ENCODE assay signal across 8 cellular contexts in the genomic region with DNA sequence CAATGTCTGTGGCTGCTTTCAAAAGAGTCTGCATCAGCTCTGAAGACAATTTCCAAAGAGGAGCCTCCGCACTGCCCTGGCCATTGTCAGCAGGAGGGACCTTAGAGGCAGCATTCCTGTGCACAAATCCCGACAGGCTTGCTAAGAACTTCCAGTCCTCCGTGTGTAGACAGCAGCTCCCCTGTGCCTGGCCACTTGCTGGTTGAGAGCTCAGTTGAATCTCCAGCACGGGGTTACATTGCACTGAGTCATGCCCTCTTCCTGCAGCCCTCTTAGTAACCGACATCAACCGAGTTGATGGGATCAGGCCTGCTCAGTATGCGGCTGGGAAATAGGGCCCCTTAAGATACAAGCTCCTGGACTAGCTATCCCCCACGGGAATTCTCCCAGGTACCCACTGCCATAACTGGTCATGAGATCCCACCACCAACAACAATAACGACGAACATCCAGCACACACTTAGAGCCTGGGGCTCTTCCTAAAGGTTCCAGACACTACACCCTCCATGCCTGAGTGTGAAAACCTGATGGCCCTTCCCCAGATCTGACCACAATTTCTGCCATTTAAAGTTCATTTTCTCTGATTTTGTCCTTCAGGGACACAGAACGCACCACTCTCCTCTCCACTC. TPM values are rescaled to one million over a fixed set of nuclear protein-coding genes. Genes with fewer than 3 reads are reported as not detected.
DNase-seq lines count a peak whose midpoint lies in the region; ATAC-seq, FAIRE-seq and TF ChIP-seq lines count a peak whose summit lies in the region.

No MANE protein-coding gene starts in this region.

- H3K9me3 Mint-ChIP-seq in CD4-positive, alpha-beta memory T cell = no peaks in the 10 kb centered on the region

- no peaks in the 10 kb centered on the region for H4K20me1 ChIP-seq in GM12878 (ENCODE audit: control insufficient read depth, insufficient read depth)

- no peak for TF ChIP-seq EP300 in GM12878 (IDR thresholded peaks at IDR 0.05; ENCODE audit: borderline replicate concordance in 1 of 2, control insufficient read depth in 1 of 2, low read depth in 2 of 2, low read length in 2 of 2)

- SMC1A ChIA-PET in GM12878 (lab: Charles Lee; ENCODE audit: uncharacterized antibody, unreplicated experiment) = interaction anchor here (0.6 to 1.5 kb wide), 6 partner anchors 30 to 644 kb away, joined by 3 to 6 read pairs (median 4); no protein-coding TSS in a partner anchor

- no peak overlapping the region for H3K9ac ChIP-seq in GM12878 (ENCODE audit: control insufficient read depth, insufficient read depth, low read length)

- H3K79me2 ChIP-seq in GM12878 (ENCODE audit: control insufficient read depth, insufficient read depth, low read length) = no peaks in the 10 kb centered on the region

- no peak for TF ChIP-seq POLR2A in GM12878 (IDR thresholded peaks at IDR 0.05; ENCODE audit: low read depth, low read length)

- TF ChIP-seq RAD21 in GM12878 (IDR thresholded peaks at IDR 0.05; ENCODE audit: insufficient read depth, low read depth, low read length) = no peak

- FAIRE-seq in GM12878 (lab: Jason Lieb, UNC) = no peak

- in situ Hi-C loops in GM12878 (cut with MboI) = loop anchor here (5.0 to 10.0 kb wide), 2 partner anchors 80 to 643 kb away; a partner anchor contains a TSS

- peaks cover 5% of the 10 kb centered on the region for H3K27me3 ChIP-seq in CD4-positive, alpha-beta memory T cell (ENCODE audit: insufficient read depth, low read length)
- H3K27me3 ChIP-seq in MG63 (no peaks in the 10 kb centered on the region), GM12878 (replicated peaks in 1 of 2; ENCODE audit: control insufficient read depth in 2 of 2, insufficient read depth in 2 of 2, low read length in 1 of 2) (no peaks in the 10 kb centered on the region)

- TF ChIP-seq CTCF in GM12878 (IDR thresholded peaks at IDR 0.05 in 2 of 3, conservative IDR thresholded peaks at IDR 0.05 in 1 of 3; ENCODE audit: control insufficient read depth in 2 of 3, extremely low read depth in 1 of 3, insufficient read depth in 1 of 3, low read depth in 3 of 3, low read length in 3 of 3) = no peak

- no peaks in the 10 kb centered on the region for H3K36me3 Mint-ChIP-seq in CD4-positive, alpha-beta memory T cell

- RAD21 ChIA-PET in GM12878 (lab: Charles Lee; ENCODE audit: unreplicated experiment) = interaction anchor here (1.0 to 1.3 kb wide), 4 partner anchors 28 to 643 kb away, joined by 3 to 12 read pairs (median 6); no protein-coding TSS in a partner anchor

- no peak overlapping the region for H3K4me2 ChIP-seq in GM12878 (ENCODE audit: control insufficient read depth, insufficient read depth)

- H3K4me1 ChIP-seq in CD4-positive, alpha-beta memory T cell (ENCODE audit: insufficient read depth, low read length) = peaks cover 8% of the 10 kb centered on the region
- no peaks in the 10 kb centered on the region; the same call in 1 of the 2 replicates for H3K4me1 ChIP-seq in GM12878 (ENCODE audit: control insufficient read depth, insufficient read depth, low read length)

- peaks cover 7 to 9% of the 10 kb centered on the region in 2 donors for H3K27me3 Mint-ChIP-seq in CD4-positive, alpha-beta memory T cell

- DNase-seq in CD4-positive, alpha-beta memory T cell = no peak
- DNase-seq in MG63 (peak; percentile 36), GM12878 (ENCODE audit: low read depth, low spot score) (no peak), mesenteric fat pad (ENCODE audit: low spot score) (peak; percentile 82), anterior cingulate cortex (lab: John Stamatoyannopoulos, UW) (no peak), NCI-H345 treated with DMSO at 0.1 percent for 48 hours (lab: John Stamatoyannopoulos, UW; ENCODE audit: unreplicated experiment) (no peak), inferior parietal cortex (ENCODE audit: extremely low spot score) (no peak)
- DNase-seq in effector CD8-positive, alpha-beta T cell (lab: John Stamatoyannopoulos, UW) = no peak

- no peak overlapping the region for H3K27ac ChIP-seq in CD4-positive, alpha-beta memory T cell (ENCODE audit: low read depth, low read length)
- no peak overlapping the region for H3K27ac ChIP-seq in GM12878 (ENCODE audit: control insufficient read depth, insufficient read depth)

- ATAC-seq in GM12878 = peak; percentile 37

- no peaks in the 10 kb centered on the region for H3K36me3 ChIP-seq in CD4-positive, alpha-beta memory T cell (ENCODE audit: insufficient read depth, low read length)
- no peaks in the 10 kb centered on the region for H3K36me3 ChIP-seq in MG63
- no peaks in the 10 kb centered on the region for H3K36me3 ChIP-seq in GM12878 (ENCODE audit: control insufficient read depth in 2 of 2, insufficient read depth in 2 of 2, low read length in 1 of 2)

- no peak overlapping the region for H3K27ac Mint-ChIP-seq in CD4-positive, alpha-beta memory T cell

- 36% methylated on average over 11 of the region's 11 CpGs for WGBS in GM12878 (ENCODE audit: insufficient coverage, insufficient replicate concordance, low lambda C conversion rate, missing lambda C conversion rate)

- POLR2A ChIA-PET in CD4-positive, alpha-beta memory T cell (lab: Charles Lee; ENCODE audit: partially characterized antibody) = no interaction called here
- POLR2A ChIA-PET in GM12878 (lab: Charles Lee) = no interaction called here

- CTCF ChIA-PET in CD4-positive, alpha-beta memory T cell (lab: Charles Lee; ENCODE audit: partially characterized antibody) = interaction anchor here (0.7 to 3.9 kb wide), 22 partner anchors 9 to 643 kb away, joined by 3 to 77 read pairs (median 4); a partner anchor contains a TSS
- CTCF ChIA-PET in GM12878 (lab: Yijun Ruan, JAX) = interaction anchor here (0.7 to 5.3 kb wide), 26 partner anchors 9 to 644 kb away, joined by 3 to 94 read pairs (median 5); a partner anchor contains a TSS

- peak overlapping the region; percentile 78 to 92 (median 84) for H3K4me3 Mint-ChIP-seq in CD4-positive, alpha-beta memory T cell

- H3K4me1 Mint-ChIP-seq in CD4-positive, alpha-beta memory T cell = peaks cover 8 to 17% (median 13%) of the 10 kb centered on the region in 4 donors

- H3K9me3 ChIP-seq in CD4-positive, alpha-beta memory T cell (ENCODE audit: control insufficient read depth in 1 of 2, low read length in 2 of 2) = no peaks in the 10 kb centered on the region
- no peaks in the 10 kb centered on the region for H3K9me3 ChIP-seq in MG63
- no peaks in the 10 kb centered on the region for H3K9me3 ChIP-seq in GM12878 (replicated peaks; ENCODE audit: control insufficient read depth, insufficient read depth, low read length)

- H3K4me3 ChIP-seq in CD4-positive, alpha-beta memory T cell (ENCODE audit: low read length in 2 of 2) = no peak overlapping the region
- H3K4me3 ChIP-seq in MG63 = peak overlapping the region; percentile 29
- H3K4me3 ChIP-seq in GM12878 = no peak overlapping the region

- H2AFZ ChIP-seq in GM12878 (ENCODE audit: control insufficient read depth, low read depth, low read length) = no peak overlapping the region

- no TSS peak for BruUV-seq in GM12878 (replicated peaks; lab: Mats Ljungman, UMichigan)

- intact Hi-C loops in CD4-positive, alpha-beta memory T cell (cut with micrococcal nuclease) = loop anchor here (1.0 to 2.0 kb wide), 4 partner anchors 76 to 643 kb away; no protein-coding TSS in a partner anchor
- intact Hi-C loops in GM12878 (cut with micrococcal nuclease; ENCODE audit: unreplicated experiment) = loop anchor here (1.0 to 10.0 kb wide), 4 partner anchors 76 to 643 kb away; a partner anchor contains a TSS

RNA-seq across cellular contexts. Expression of a gene that starts 12.0 kb away (rescaled TPM):
- not detected for total RNA-seq in CD4-positive, alpha-beta memory T cell
- polyA plus RNA-seq in CD4-positive, alpha-beta memory T cell = not detected
- total RNA-seq in MG63 (2014; rRNA removed; shearing (Covaris generic); ENCODE audit: low replicate concordance) = not detected in 2 replicates
- total RNA-seq in GM12878 (2013; cell fraction: nucleolus; rRNA removed) = not detected in 2 replicates
- total RNA-seq in GM12878 (2014; rRNA removed) (not detected in 2 replicates), GM12878 (2014; rRNA removed; fragmentation: Illumina TruSeq; extraction: Trizol) (not detected in 2 replicates), GM12878 (2021) (not detected in 2 replicates), mesenteric fat pad (2.4 TPM)
- not detected for polyA plus RNA-seq in GM12878 (2011; ENCODE audit: low read depth)
- polyA plus RNA-seq in GM12878 (2011; rRNA removed) (not detected in 2 replicates), GM12878 (2014; fragmentation: Illumina TruSeq; extraction: Trizol) (not detected in 2 replicates), GM12878 (2014; fragmentation: Nextera tagmentation; extraction: Ambion mirVana) (not detected), GM12878 (2014; rRNA removed) (not detected in 2 replicates), GM12878 (2016; fragmentation: Nextera tagmentation; extraction: Ambion mirVana) (not detected)
- not detected in 2 replicates for polyA plus RNA-seq in GM12878 (2011; cell fraction: cytosol; rRNA removed)
- polyA plus RNA-seq in GM12878 (2011; cell fraction: nucleus; rRNA removed) = not detected in 2 replicates
- not detected in 2 replicates for polyA plus RNA-seq in GM12878 (2012)
- polyA minus RNA-seq in GM12878 (2011; rRNA and poly(A)+ RNA removed) = not detected in 2 replicates
- not detected in 2 replicates for polyA minus RNA-seq in GM12878 (2011; cell fraction: cytosol; rRNA and poly(A)+ RNA removed)
- not detected in 2 replicates for polyA minus RNA-seq in GM12878 (2011; cell fraction: nucleus; rRNA and poly(A)+ RNA removed)

RNA-seq across cellular contexts. Expression of a gene that starts 30.8 kb away (rescaled TPM):
- total RNA-seq in CD4-positive, alpha-beta memory T cell = under 1 TPM in 1 of 2 experiments, not detected in 1; 0.20 TPM
- polyA plus RNA-seq in CD4-positive, alpha-beta memory T cell = not detected
- not detected in 2 replicates for total RNA-seq in MG63 (2014; rRNA removed; shearing (Covaris generic); ENCODE audit: low replicate concordance)
- total RNA-seq in GM12878 (2013; cell fraction: nucleolus; rRNA removed) = not detected in 2 replicates
- total RNA-seq in GM12878 (2014; rRNA removed) (0.11 TPM in 1 of 2 replicates, not detected in the other), GM12878 (2014; rRNA removed; fragmentation: Illumina TruSeq; extraction: Trizol) (not detected in 2 replicates), GM12878 (2021) (not detected in 2 replicates), mesenteric fat pad (17.6 TPM)
- 0.14 TPM for polyA plus RNA-seq in GM12878 (2011; ENCODE audit: low read depth)
- polyA plus RNA-seq in GM12878 (2011; rRNA removed) (0.04 TPM in 1 of 2 replicates, not detected in the other), GM12878 (2014; fragmentation: Illumina TruSeq; extraction: Trizol) (not detected in 2 replicates), GM12878 (2014; fragmentation: Nextera tagmentation; extraction: Ambion mirVana) (under 1 TPM in 1 of 2 experiments, not detected in 1; 0.04 TPM), GM12878 (2014; rRNA removed) (0.04 TPM in 1 of 2 replicates, not detected in the other), GM12878 (2016; fragmentation: Nextera tagmentation; extraction: Ambion mirVana) (not detected)
- 0.01 and 0.05 TPM in 2 replicates for polyA plus RNA-seq in GM12878 (2011; cell fraction: cytosol; rRNA removed)
- 0.18 and 0.48 TPM in 2 replicates for polyA plus RNA-seq in GM12878 (2011; cell fraction: nucleus; rRNA removed)
- polyA plus RNA-seq in GM12878 (2012) = 0.11 TPM in 2 replicates
- polyA minus RNA-seq in GM12878 (2011; rRNA and poly(A)+ RNA removed) = not detected in 2 replicates
- not detected in 2 replicates for polyA minus RNA-seq in GM12878 (2011; cell fraction: cytosol; rRNA and poly(A)+ RNA removed)
- polyA minus RNA-seq in GM12878 (2011; cell fraction: nucleus; rRNA and poly(A)+ RNA removed) = not detected in 2 replicates

RNA-seq across cellular contexts. Expression of a gene that starts 47.0 kb away (rescaled TPM):
- 10 to 100 TPM; 61.1 to 70.0 TPM for total RNA-seq in CD4-positive, alpha-beta memory T cell
- 10 to 100 TPM; 39.6 to 43.0 TPM for polyA plus RNA-seq in CD4-positive, alpha-beta memory T cell
- 39.8 and 78.4 TPM in 2 replicates for total RNA-seq in MG63 (2014; rRNA removed; shearing (Covaris generic); ENCODE audit: low replicate concordance)
- total RNA-seq in GM12878 (2013; cell fraction: nucleolus; rRNA removed) = 33.4 and 34.7 TPM in 2 replicates
- total RNA-seq in GM12878 (2014; rRNA removed) = 21.1 and 22.3 TPM in 2 replicates
- 25.6 and 29.7 TPM in 2 replicates for total RNA-seq in GM12878 (2014; rRNA removed; fragmentation: Illumina TruSeq; extraction: Trizol)
- 37.5 and 46.7 TPM in 2 replicates for total RNA-seq in GM12878 (2021)
- polyA plus RNA-seq in GM12878 (2011; ENCODE audit: low read depth) = 22.0 TPM
- 57.0 and 75.6 TPM in 2 replicates for polyA plus RNA-seq in GM12878 (2011; rRNA removed)
- 68.7 and 81.7 TPM in 2 replicates for polyA plus RNA-seq in GM12878 (2011; cell fraction: cytosol; rRNA removed)
- polyA plus RNA-seq in GM12878 (2011; cell fraction: nucleus; rRNA removed) = 45.2 and 51.5 TPM in 2 replicates
- 23.3 and 27.2 TPM in 2 replicates for polyA plus RNA-seq in GM12878 (2012)
- polyA plus RNA-seq in GM12878 (2014; fragmentation: Illumina TruSeq; extraction: Trizol) = 59.5 and 64.9 TPM in 2 replicates
- polyA plus RNA-seq in GM12878 (2014; fragmentation: Nextera tagmentation; extraction: Ambion mirVana) = 10 to 100 TPM in 1 of 2 experiments, 1 to 10 TPM in 1; 5.5 to 11.1 TPM
- polyA plus RNA-seq in GM12878 (2014; rRNA removed) = 41.3 and 45.9 TPM in 2 replicates
- polyA plus RNA-seq in GM12878 (2016; fragmentation: Nextera tagmentation; extraction: Ambion mirVana) = 10 to 100 TPM; 39.4 to 45.1 TPM
- polyA minus RNA-seq in GM12878 (2011; rRNA and poly(A)+ RNA removed) = 35.3 and 42.4 TPM in 2 replicates
- 8.6 and 10.7 TPM in 2 replicates for polyA minus RNA-seq in GM12878 (2011; cell fraction: cytosol; rRNA and poly(A)+ RNA removed)
- 10.6 and 16.4 TPM in 2 replicates for polyA minus RNA-seq in GM12878 (2011; cell fraction: nucleus; rRNA and poly(A)+ RNA removed)
- total RNA-seq in mesenteric fat pad = 86.8 TPM

RNA-seq across cellular contexts. Expression of a gene that starts 47.3 kb away (rescaled TPM):
- total RNA-seq in CD4-positive, alpha-beta memory T cell = not detected
- not detected for polyA plus RNA-seq in CD4-positive, alpha-beta memory T cell
- total RNA-seq in MG63 (2014; rRNA removed; shearing (Covaris generic); ENCODE audit: low replicate concordance) = 1.9 TPM in 1 of 2 replicates, not detected in the other
- not detected in 2 replicates for total RNA-seq in GM12878 (2013; cell fraction: nucleolus; rRNA removed)
- total RNA-seq in GM12878 (2014; rRNA removed) (not detected in 2 replicates), GM12878 (2014; rRNA removed; fragmentation: Illumina TruSeq; extraction: Trizol) (not detected in 2 replicates), GM12878 (2021) (not detected in 2 replicates), mesenteric fat pad (2.0 TPM)
- polyA plus RNA-seq in GM12878 (2011; ENCODE audit: low read depth) = not detected
- polyA plus RNA-seq in GM12878 (2011; rRNA removed) (not detected in 2 replicates), GM12878 (2014; fragmentation: Illumina TruSeq; extraction: Trizol) (not detected in 2 replicates), GM12878 (2014; fragmentation: Nextera tagmentation; extraction: Ambion mirVana) (not detected), GM12878 (2014; rRNA removed) (not detected in 2 replicates), GM12878 (2016; fragmentation: Nextera tagmentation; extraction: Ambion mirVana) (not detected)
- polyA plus RNA-seq in GM12878 (2011; cell fraction: cytosol; rRNA removed) = not detected in 2 replicates
- not detected in 2 replicates for polyA plus RNA-seq in GM12878 (2011; cell fraction: nucleus; rRNA removed)
- not detected in 2 replicates for polyA plus RNA-seq in GM12878 (2012)
- polyA minus RNA-seq in GM12878 (2011; rRNA and poly(A)+ RNA removed) = not detected in 2 replicates
- not detected in 2 replicates for polyA minus RNA-seq in GM12878 (2011; cell fraction: cytosol; rRNA and poly(A)+ RNA removed)
- not detected in 2 replicates for polyA minus RNA-seq in GM12878 (2011; cell fraction: nucleus; rRNA and poly(A)+ RNA removed)

Comparison
In these comparisons a context has a peak if more than half of its experiments do, and no peak if none do; other contexts are left out.
1. DNase-seq: peak in MG63 (single experiment) and mesenteric fat pad (single experiment); none in CD4-positive, alpha-beta memory T cell (0 of 5), GM12878 (single experiment), anterior cingulate cortex (0 of 58), effector CD8-positive, alpha-beta T cell (single experiment), NCI-H345 treated with DMSO at 0.1 percent for 48 hours (single experiment) and inferior parietal cortex (single experiment).
2. RNA of a gene that starts 30.8 kb away (total RNA-seq): 17.6 TPM in mesenteric fat pad (single experiment); 0.20 TPM in CD4-positive, alpha-beta memory T cell, not detected in MG63 and 0.11 TPM in GM12878; every median in the first group is over 10 times any median in the second.